Comparison of ENCODE assay signal across 1 cellular context in genomic region chr19:40358773-40359172, GRCh38.
TF ChIP-seq lines count a peak whose summit lies in the region.

No MANE protein-coding gene starts in this region.

TF ChIP-seq in HEK293, 187 proteins besides CTCF, POLR2A, EP300 and RAD21 (continued from another document):
- TF ChIP-seq PRDM10 (tag by site-specific recombination; IDR thresholded peaks at IDR 0.05) (peak; percentile 81), ZNF571 (tag by site-specific recombination; IDR thresholded peaks at IDR 0.05) (no peak), GLIS2 (tag by site-specific recombination; IDR thresholded peaks at IDR 0.05) (0 out of 2 replicates have a peak, but pooled peaks have one; percentile 29), HOXD13 (CRISPR knock-in tag; IDR thresholded peaks at IDR 0.05; ENCODE audit: borderline replicate concordance) (no peak), ZNF837 (tag by site-specific recombination; IDR thresholded peaks at IDR 0.05) (no peak), EGR2 (tag by site-specific recombination; IDR thresholded peaks at IDR 0.05; ENCODE audit: low read depth) (peak; percentile 13; the same call in 1 of the 2 replicates)
